ENCODE assay signal across 26 cellular contexts in genomic region chr5:167906209-167906853, GRCh38.
DNase-seq lines count a peak whose midpoint lies in the region; ATAC-seq, FAIRE-seq and TF ChIP-seq lines count a peak whose summit lies in the region.
"Had no signal": no experiment of that assay in that cellular context is flagged by ENCODE, and none has a peak within 500 bp of the region (broad histone marks: within the 10 kb centered on the region; RNA-seq: fewer than 3 reads in every experiment).

No MANE protein-coding gene starts in this region.

- peaks cover 3% of the 10 kb centered on the region for H3K9me3 Mint-ChIP-seq in stimulated activated memory B cell treated with anti-CD40 and anti-IgM and Interleukin-4, amounts not matched to agents 10 μg/mL and 1 μg/mL and 100 μg/mL, for 72 hours

- peaks cover 0 to 2% of the 10 kb centered on the region in 2 donors for H3K27me3 ChIP-seq in small intestine (ENCODE audit: control insufficient read depth in 2 of 2, insufficient read depth in 2 of 2, low read length in 2 of 2)
- H3K27me3 ChIP-seq: SJSA1 had no signal

- no peaks in the 10 kb centered on the region for H3K27me3 Mint-ChIP-seq in stimulated activated memory B cell treated with anti-CD40 and anti-IgM and Interleukin-4, amounts not matched to agents 10 μg/mL and 1 μg/mL and 100 μg/mL, for 72 hours
- H3K27me3 Mint-ChIP-seq: CD4-positive, CD25-positive, alpha-beta regulatory T cell had no signal

- ATAC-seq in stimulated activated memory B cell treated with anti-CD40 and anti-IgM and Interleukin-4, amounts not matched to agents 10 μg/mL and 1 μg/mL and 100 μg/mL, for 72 hours = peak; percentile 31
- no peak for ATAC-seq in GM19452 (IDR thresholded peaks at IDR 0.05; ENCODE audit: unreplicated experiment)
- ATAC-seq: PC-3, Right ventricle myocardium inferior, T-cell had no signal

- no peaks in the 10 kb centered on the region for H3K4me1 ChIP-seq in small intestine (ENCODE audit: control insufficient read depth in 2 of 2, insufficient read depth in 1 of 2, low read depth in 1 of 2, low read length in 1 of 2)

- no peak overlapping the region for H3K27ac Mint-ChIP-seq in stimulated activated memory B cell treated with anti-CD40 and anti-IgM and Interleukin-4, amounts not matched to agents 10 μg/mL and 1 μg/mL and 100 μg/mL, for 72 hours
- H3K27ac Mint-ChIP-seq: CD4-positive, CD25-positive, alpha-beta regulatory T cell; T-cell had no signal

- no peak for FAIRE-seq in small intestine (lab: Jason Lieb, UNC)
- FAIRE-seq: D721Med, HTR-8/SVneo had no signal

- H3K27ac ChIP-seq in RWPE1 (no peak overlapping the region), small intestine (ENCODE audit: low read depth in 1 of 2, low read length in 1 of 2) (no peak overlapping the region)
- H3K27ac ChIP-seq: 22Rv1, SJSA1 had no signal

- TF ChIP-seq CTCF in RWPE1 (conservative IDR thresholded peaks at IDR 0.05; ENCODE audit: low read depth) = no peak

- no peaks in the 10 kb centered on the region for H3K36me3 Mint-ChIP-seq in stimulated activated memory B cell treated with anti-CD40 and anti-IgM and Interleukin-4, amounts not matched to agents 10 μg/mL and 1 μg/mL and 100 μg/mL, for 72 hours
- H3K36me3 Mint-ChIP-seq: CD4-positive, CD25-positive, alpha-beta regulatory T cell; T-cell had no signal

- H3K36me3 ChIP-seq in small intestine (ENCODE audit: control insufficient read depth in 2 of 2, insufficient read depth in 2 of 2, low read length in 2 of 2) = no peaks in the 10 kb centered on the region
- H3K36me3 ChIP-seq: SJSA1 had no signal

- CTCF ChIA-PET in RWPE1 (lab: Yijun Ruan, JAX) = no interaction called here

- no peak overlapping the region for H3K4me3 Mint-ChIP-seq in stimulated activated memory B cell treated with anti-CD40 and anti-IgM and Interleukin-4, amounts not matched to agents 10 μg/mL and 1 μg/mL and 100 μg/mL, for 72 hours
- H3K4me3 Mint-ChIP-seq: CD4-positive, CD25-positive, alpha-beta regulatory T cell; T-cell had no signal

- H3K9me3 ChIP-seq in iPS-18c (ENCODE audit: control insufficient read depth, insufficient read depth, low read length) (no peaks in the 10 kb centered on the region), small intestine (ENCODE audit: control insufficient read depth, low read depth) (no peaks in the 10 kb centered on the region)

- POLR2A ChIA-PET in RWPE1 (lab: Yijun Ruan, JAX; ENCODE audit: low non-redundant PET) = interaction anchor here (0.6 kb wide), 1 partner anchor 338 kb away, joined by 4 read pairs; no protein-coding TSS in a partner anchor

- H3K4me1 Mint-ChIP-seq in stimulated activated memory B cell treated with anti-CD40 and anti-IgM and Interleukin-4, amounts not matched to agents 10 μg/mL and 1 μg/mL and 100 μg/mL, for 72 hours = no peaks in the 10 kb centered on the region
- H3K4me1 Mint-ChIP-seq: CD4-positive, CD25-positive, alpha-beta regulatory T cell; T-cell had no signal

- peak overlapping the region; percentile 15; the same call in 1 of the 2 replicates for H3K4me3 ChIP-seq in iPS-18c (ENCODE audit: insufficient read depth, low read depth, low read length)
- H3K4me3 ChIP-seq in small intestine (ENCODE audit: low read depth in 1 of 2, low read length in 2 of 2) = no peak overlapping the region
- H3K4me3 ChIP-seq: SJSA1 had no signal

- peak; percentile 13 for DNase-seq in NCI-H146 (lab: John Stamatoyannopoulos, UW)
- no peak for DNase-seq in NCI-H146 treated with DMSO at 0.1 percent for 48 hours (lab: John Stamatoyannopoulos, UW; ENCODE audit: unreplicated experiment)
- DNase-seq in NCI-H69 (lab: John Stamatoyannopoulos, UW) = peak; percentile 78
- DNase-seq in RWPE1 (ENCODE audit: low spot score) = no peak
- DNase-seq in small intestine = no peak
- DNase-seq: ACHN; CD4-positive, CD25-positive, alpha-beta regulatory T cell; KBM-7; MV-4-11; NCI-H1105; NCI-H1694 treated with DMSO at 0.1 percent for 48 hours; NCI-H2171 treated with DMSO at 0.1 percent for 48 hours; NCI-H446; NCI-H524 treated with DMSO at 0.1 percent for 48 hours; NCI-H82; NK-92 treated with Interleukin-12 subunit alpha and Interleukin-12 subunit beta, amount 100 ng/mL, for 24 hours; PC-3; T-cell had no signal

- WGBS in small intestine, 3 donors = 46 to 51% (median 49%) methylated on average over 5 of the region's 5 CpGs

Comparison
In these comparisons a context has a peak if more than half of its experiments do, and no peak if none do; other contexts are left out.
1. DNase-seq: peak in NCI-H146 (single experiment) and NCI-H69 (single experiment); none in NCI-H146 treated with DMSO at 0.1 percent for 48 hours (single experiment), RWPE1 (single experiment) and small intestine (single experiment).